8 cellular contexts compared by ENCODE assay signal in genomic region chr7:103075337-103075918, GRCh38. TPM values are rescaled to one million over a fixed set of nuclear protein-coding genes. Genes with fewer than 3 reads are reported as not detected.
DNase-seq lines count a peak whose midpoint lies in the region; ATAC-seq, FAIRE-seq and TF ChIP-seq lines count a peak whose summit lies in the region.

No MANE protein-coding gene starts in this region.

- H3K9me3 ChIP-seq in colonic mucosa, result no peaks in the 10 kb centered on the region

- no peak for FAIRE-seq in D721Med (lab: Jason Lieb, UNC)

- H3K4me3 ChIP-seq in colonic mucosa, result peak overlapping the region; percentile 74

- peak overlapping the region; percentile 91 for H3K27ac ChIP-seq in colonic mucosa

- H3K9ac ChIP-seq in colonic mucosa (ENCODE audit: low read depth in 2 of 2, low read length in 2 of 2), result peak overlapping the region; percentile 78 to 86

- ATAC-seq in GM18508 (IDR thresholded peaks at IDR 0.05; ENCODE audit: insufficient read depth, unreplicated experiment), result peak; percentile 32
- ATAC-seq in HG02840 (IDR thresholded peaks at IDR 0.05; ENCODE audit: low FRiP score, unreplicated experiment), result peak; percentile 50

- H3K36me3 ChIP-seq in colonic mucosa, result no peaks in the 10 kb centered on the region

- TF ChIP-seq CTCF in colonic mucosa (IDR thresholded peaks at IDR 0.05) (no peak), D721Med (IDR thresholded peaks at IDR 0.05; ENCODE audit: insufficient read depth, missing control alignments) (no peak)

- peaks cover 9% of the 10 kb centered on the region for H3K4me1 ChIP-seq in colonic mucosa

- peak; percentile 43 to 45 for DNase-seq in NCI-H1930 (lab: John Stamatoyannopoulos, UW)
- peak; percentile 74 to 85 for DNase-seq in activated CD4-positive, alpha-beta T cell treated with anti-CD3 and anti-CD28 coated beads for 4 hours
- peak; percentile 52 for DNase-seq in colonic mucosa
- DNase-seq in left kidney (ENCODE audit: low read depth, low spot score), result peak; percentile 88
- DNase-seq in stimulated activated CD4-positive, alpha-beta T cell treated with anti-CD3 and anti-CD28 coated beads, Interleukin-1b, Interleukin-23, amount 100 ng/mL, for 48 hours, result peak; percentile 80
- DNase-seq in D721Med (ENCODE audit: insufficient read length, low spot score), result no peak

- H3K27me3 ChIP-seq in colonic mucosa, result no peaks in the 10 kb centered on the region

- intact Hi-C loops in colonic mucosa (cut with DNase I), result no loop called here

RNA-seq across cellular contexts. Expression of gene ARMC10, which starts 0.5 kb away (rescaled TPM):
- 10 to 100 TPM; 39.6 to 40.4 TPM for total RNA-seq in colonic mucosa

RNA-seq across cellular contexts. Expression of gene FBXL13, which starts 0.8 kb away (rescaled TPM):
- under 1 TPM; 0.17 to 0.64 TPM for total RNA-seq in colonic mucosa
